Comparison of ENCODE assay signal across 14 cellular contexts in genomic region chr1:200336901-200337391, GRCh38.
DNase-seq lines count a peak whose midpoint lies in the region; ATAC-seq, FAIRE-seq and TF ChIP-seq lines count a peak whose summit lies in the region.
"Had no signal": no experiment of that assay in that cellular context is flagged by ENCODE, and none has a peak within 500 bp of the region (broad histone marks: within the 10 kb centered on the region; RNA-seq: fewer than 3 reads in every experiment).

No MANE protein-coding gene starts in this region.

- dilution Hi-C loops in endothelial cell of umbilical vein (cut with MboI; ENCODE audit: extremely low pct_ligation_motif_present, low sequenced_read_pairs), result no loop called here

- H4K8ac ChIP-seq in trophoblast cell (ENCODE audit: low read depth, low read length), result no peak overlapping the region

- H3K27me3 ChIP-seq in RWPE2 (ENCODE audit: insufficient read depth, poor library complexity, severe bottlenecking), result no peaks in the 10 kb centered on the region
- H3K27me3 ChIP-seq in endothelial cell of umbilical vein (ENCODE audit: control insufficient read depth in 2 of 2, insufficient read depth in 2 of 2, low read length in 2 of 2), result no peaks in the 10 kb centered on the region
- no peaks in the 10 kb centered on the region for H3K27me3 ChIP-seq in trophoblast cell (ENCODE audit: insufficient read depth, low read length)
- H3K27me3 ChIP-seq: sigmoid colon had no signal

- H3K4me1 ChIP-seq in RWPE2 (ENCODE audit: insufficient read depth, poor library complexity, severe bottlenecking) (peaks cover 32% of the 10 kb centered on the region), endothelial cell of umbilical vein (ENCODE audit: control insufficient read depth, extremely low read depth, insufficient read depth, low read length) (peaks cover 13% of the 10 kb centered on the region), trophoblast cell (ENCODE audit: control insufficient read depth in 1 of 2, insufficient read depth in 2 of 2, low read length in 2 of 2) (peaks cover 2 to 6% of the 10 kb centered on the region in 2 experiments)

- peak; percentile 56 for DNase-seq in EH (ENCODE audit: low read depth)
- no peak for DNase-seq in RWPE2 (ENCODE audit: low spot score)
- DNase-seq in endothelial cell of umbilical vein (ENCODE audit: low read depth, low spot score), result peak; percentile 7
- DNase-seq in trophoblast cell, result peak; percentile 10 to 78
- no peak for DNase-seq in NCI-H2107 (lab: John Stamatoyannopoulos, UW)
- no peak for DNase-seq in NCI-H187 (lab: John Stamatoyannopoulos, UW)
- no peak for DNase-seq in NCI-H2029 (lab: John Stamatoyannopoulos, UW)
- DNase-seq in activated CD8-positive, alpha-beta memory T cell treated with anti-CD3 and anti-CD28 coated beads, Interleukin-2, amount 50 U/mL, for 48 hours, result no peak
- DNase-seq: midbrain, NCI-H1417, NCI-H82, SHP77 treated with DMSO at 0.1 percent for 48 hours, sigmoid colon, substantia nigra had no signal

- H3K4me3 ChIP-seq in RWPE2 (ENCODE audit: severe bottlenecking) (no peak overlapping the region), endothelial cell of umbilical vein (replicated peaks in 1 of 3; ENCODE audit: insufficient read depth in 1 of 3, low read depth in 1 of 3, low read length in 3 of 3) (no peak overlapping the region), trophoblast cell (ENCODE audit: low read depth, low read length) (no peak overlapping the region)
- H3K4me3 ChIP-seq: sigmoid colon had no signal

- POLR2A ChIA-PET in endothelial cell of umbilical vein (lab: Charles Lee), result no interaction called here

- no peak overlapping the region for H3K18ac ChIP-seq in trophoblast cell (ENCODE audit: low read length)

- TF ChIP-seq CTCF in RWPE2 (IDR thresholded peaks at IDR 0.05; ENCODE audit: poor library complexity, severe bottlenecking), result no peak
- TF ChIP-seq CTCF in endothelial cell of umbilical vein (IDR thresholded peaks at IDR 0.05; ENCODE audit: extremely low read depth in 1 of 2, insufficient read depth in 1 of 2, low read depth in 1 of 2, low read length in 2 of 2), result no peak

- peak; percentile 5; the same call in 1 of the 3 replicates for ATAC-seq in RWPE2 (ENCODE audit: low read depth)

- WGBS in trophoblast cell (ENCODE audit: extremely low coverage, insufficient coverage, insufficient read length), result no CpG with 5 or more reads among the region's 4 CpGs

- H3K79me2 ChIP-seq in endothelial cell of umbilical vein (ENCODE audit: control insufficient read depth, insufficient read depth, low read length) (no peaks in the 10 kb centered on the region), trophoblast cell (ENCODE audit: control insufficient read depth, insufficient read depth, low read length, poor library complexity) (no peaks in the 10 kb centered on the region)

- intact Hi-C loops in endothelial cell of umbilical vein (cut with micrococcal nuclease), result loop anchor here (2.0 kb wide), 2 partner anchors 80 to 146 kb away; no protein-coding TSS in a partner anchor

- no peak overlapping the region for H2BK12ac ChIP-seq in trophoblast cell (ENCODE audit: low read length)

- no peak overlapping the region for H4K91ac ChIP-seq in trophoblast cell (ENCODE audit: low read depth, low read length)

- H3K27ac ChIP-seq in RWPE2 (ENCODE audit: poor library complexity, severe bottlenecking) (peak overlapping the region; percentile 83), endothelial cell of umbilical vein (ENCODE audit: insufficient read depth, low read depth, low read length) (peak overlapping the region; percentile 49), trophoblast cell (ENCODE audit: low read depth, low read length) (no peak overlapping the region)
- H3K27ac ChIP-seq: sigmoid colon had no signal

- H3K36me3 ChIP-seq in RWPE2 (ENCODE audit: low read depth) (no peaks in the 10 kb centered on the region), endothelial cell of umbilical vein (ENCODE audit: control insufficient read depth in 2 of 2, extremely low read depth in 1 of 2, insufficient read depth in 2 of 2, low read length in 2 of 2) (no peaks in the 10 kb centered on the region), trophoblast cell (ENCODE audit: control insufficient read depth in 1 of 2, insufficient read depth in 2 of 2, low read length in 2 of 2) (no peaks in the 10 kb centered on the region)
- H3K36me3 ChIP-seq: sigmoid colon had no signal

- no peak overlapping the region for H3K14ac ChIP-seq in trophoblast cell (ENCODE audit: low read length)

- no peaks in the 10 kb centered on the region for H3K9me1 ChIP-seq in endothelial cell of umbilical vein (replicated peaks; ENCODE audit: control insufficient read depth, extremely low read depth, insufficient read depth, low read length)

- H3K9ac ChIP-seq in endothelial cell of umbilical vein (replicated peaks; ENCODE audit: extremely low read depth, insufficient read depth, low read length) (peak overlapping the region; percentile 30), trophoblast cell (ENCODE audit: low read length) (no peak overlapping the region)

- H2AK5ac ChIP-seq in trophoblast cell (ENCODE audit: low read length), result no peak overlapping the region

- no peaks in the 10 kb centered on the region for H3K9me3 ChIP-seq in RWPE2 (ENCODE audit: severe bottlenecking)
- H3K9me3 ChIP-seq in endothelial cell of umbilical vein (replicated peaks; ENCODE audit: control insufficient read depth, insufficient read depth, low read length), result no peaks in the 10 kb centered on the region
- no peaks in the 10 kb centered on the region for H3K9me3 ChIP-seq in trophoblast cell (ENCODE audit: insufficient read depth, low read depth, low read length)
- H3K9me3 ChIP-seq: sigmoid colon had no signal

- H4K12ac ChIP-seq in trophoblast cell (ENCODE audit: low read depth, low read length), result no peak overlapping the region

- no peak overlapping the region for H2BK120ac ChIP-seq in trophoblast cell (ENCODE audit: insufficient read depth, low read length, poor library complexity)

- peak overlapping the region; percentile 81 for H3K4me2 ChIP-seq in endothelial cell of umbilical vein (ENCODE audit: insufficient read depth, low read length)
- H3K4me2 ChIP-seq in trophoblast cell (ENCODE audit: low read length), result no peak overlapping the region

- H2BK5ac ChIP-seq in trophoblast cell (ENCODE audit: low read depth, low read length, poor library complexity), result no peak overlapping the region

- no peak for FAIRE-seq in endothelial cell of umbilical vein (lab: Jason Lieb, UNC)

- peak overlapping the region; percentile 31 for H2AFZ ChIP-seq in endothelial cell of umbilical vein (ENCODE audit: low read depth, low read length)
- H2AFZ ChIP-seq in trophoblast cell (ENCODE audit: insufficient read depth, low read length, poor library complexity), result no peak overlapping the region

- no peaks in the 10 kb centered on the region for H3K79me1 ChIP-seq in trophoblast cell (ENCODE audit: low read length)

- CTCF ChIA-PET in endothelial cell of umbilical vein (lab: Charles Lee), result interaction anchor here (1.0 to 1.5 kb wide), 3 partner anchors 30 to 57 kb away, joined by 3 read pairs; no protein-coding TSS in a partner anchor

- TF ChIP-seq POLR2A in endothelial cell of umbilical vein (IDR thresholded peaks at IDR 0.05; ENCODE audit: low read depth, low read length), result no peak

- no peak overlapping the region for H3K23ac ChIP-seq in trophoblast cell (ENCODE audit: low read length)

- no TSS peak for BruUV-seq in endothelial cell of umbilical vein (replicated peaks; lab: Mats Ljungman, UMichigan)

- H4K20me1 ChIP-seq in endothelial cell of umbilical vein (replicated peaks; ENCODE audit: control insufficient read depth, extremely low read depth, insufficient read depth, low read length), result no peaks in the 10 kb centered on the region

- no peak overlapping the region for H3K4ac ChIP-seq in trophoblast cell (ENCODE audit: low read depth, low read length)

TF ChIP-seq in endothelial cell of umbilical vein, 7 proteins besides CTCF, POLR2A, EP300 and RAD21:
- TF ChIP-seq GATA2 (IDR thresholded peaks at IDR 0.05; ENCODE audit: insufficient read depth, insufficient read length, low read depth, low read length) (no peak), EZH2 (IDR thresholded peaks at IDR 0.05; ENCODE audit: borderline replicate concordance, low read depth, low read length, severe bottlenecking) (no peak)
TF ChIP-seq in endothelial cell of umbilical vein: peak in this region for 0.

Comparison
In these comparisons a context has a peak if more than half of its experiments do, and no peak if none do; other contexts are left out.
1. DNase-seq: peak in EH (single experiment), endothelial cell of umbilical vein (single experiment) and trophoblast cell (2 of 2); none in RWPE2 (single experiment), NCI-H2107 (single experiment), NCI-H187 (0 of 2), NCI-H2029 (single experiment) and activated CD8-positive, alpha-beta memory T cell treated with anti-CD3 and anti-CD28 coated beads, Interleukin-2, amount 50 U/mL, for 48 hours (single experiment).